24 cellular contexts compared by ENCODE assay signal in the genomic region with DNA sequence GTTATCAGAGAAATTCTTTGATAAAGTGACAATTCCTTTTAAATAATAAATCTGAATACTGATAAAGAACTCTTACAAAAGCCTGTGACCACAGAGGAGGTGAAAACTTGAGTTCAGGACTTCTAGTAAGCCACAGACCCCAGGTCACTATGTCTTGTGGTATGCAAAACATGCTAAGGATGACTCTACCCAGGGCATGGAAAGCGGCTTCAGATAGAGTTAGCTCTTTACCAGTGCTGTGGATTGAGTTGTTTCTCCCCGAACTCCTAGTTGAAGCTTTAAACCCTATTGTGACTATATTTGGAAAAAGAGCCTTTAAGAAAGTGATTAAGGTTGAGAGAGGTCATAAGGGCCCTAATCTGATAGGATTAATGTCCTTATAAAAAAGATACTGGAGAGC.
"Had no signal": no experiment of that assay in that cellular context is flagged by ENCODE, and none has a peak within 500 bp of the region (broad histone marks: within the 10 kb centered on the region; RNA-seq: fewer than 3 reads in every experiment).

No MANE protein-coding gene starts in this region.

- H3K4me3 ChIP-seq: breast epithelium, gastroesophageal sphincter, pancreas, prostate gland, testis, transverse colon had no signal

- H3K27me3 ChIP-seq: breast epithelium, gastroesophageal sphincter, pancreas, testis, transverse colon had no signal

- H3K4me1 ChIP-seq: breast epithelium, pancreas, prostate gland, testis, transverse colon had no signal

- ATAC-seq: activated naive CD4-positive, alpha-beta T cell treated with anti-CD3 and anti-CD28 coated beads, Interleukin-2, amount 50 U/mL, for 72 hours; activated T-cell treated with anti-CD3 and anti-CD28 coated beads, Interleukin-2, amount 50 U/mL, for 72 hours; gastroesophageal sphincter; left colon; naive thymus-derived CD8-positive, alpha-beta T cell; pancreas; stimulated activated naive CD8-positive, alpha-beta T cell treated with anti-CD3 and anti-CD28 coated beads, Interleukin-15, Interleukin-2, amounts not matched to agents 100 U/mL and 50 U/mL, for 24 hours had no signal

- H3K27ac ChIP-seq: breast epithelium, gastroesophageal sphincter, pancreas, prostate gland, testis, transverse colon had no signal

- H3K9me3 ChIP-seq: breast epithelium, gastroesophageal sphincter, pancreas, prostate gland, testis, transverse colon had no signal

- H3K36me3 ChIP-seq: breast epithelium, gastroesophageal sphincter, pancreas, prostate gland, transverse colon had no signal

- H3K27ac Mint-ChIP-seq: activated naive CD4-positive, alpha-beta T cell treated with anti-CD3 and anti-CD28 coated beads, Interleukin-2, amount 50 U/mL, for 72 hours; activated T-cell treated with anti-CD3 and anti-CD28 coated beads, Interleukin-2, amount 50 U/mL, for 72 hours; immature natural killer cell; naive thymus-derived CD8-positive, alpha-beta T cell had no signal

- H3K4me3 Mint-ChIP-seq: activated T-cell treated with anti-CD3 and anti-CD28 coated beads, Interleukin-2, amount 50 U/mL, for 72 hours; immature natural killer cell; naive thymus-derived CD8-positive, alpha-beta T cell; neural crest cell had no signal

- H3K4me1 Mint-ChIP-seq: immature natural killer cell; naive thymus-derived CD8-positive, alpha-beta T cell; neural crest cell had no signal

- H3K36me3 Mint-ChIP-seq: activated naive CD4-positive, alpha-beta T cell treated with anti-CD3 and anti-CD28 coated beads, Interleukin-2, amount 50 U/mL, for 72 hours; immature natural killer cell; naive thymus-derived CD8-positive, alpha-beta T cell had no signal

- H3K9me3 Mint-ChIP-seq: activated naive CD4-positive, alpha-beta T cell treated with anti-CD3 and anti-CD28 coated beads, Interleukin-2, amount 50 U/mL, for 72 hours; activated T-cell treated with anti-CD3 and anti-CD28 coated beads, Interleukin-2, amount 50 U/mL, for 72 hours; neural crest cell had no signal

- DNase-seq: activated CD4-positive, alpha-beta T cell treated with anti-CD3 and anti-CD28 coated beads for 4 hours; activated CD4-positive, alpha-beta T cell treated with anti-CD3 and anti-CD28 coated beads, Interleukin-2, amount 50 U/mL, for 4 hours; activated naive CD4-positive, alpha-beta T cell; activated T-cell treated with anti-CD3 and anti-CD28 coated beads for 4 hours; activated T-cell treated with anti-CD3 and anti-CD28 coated beads, Interleukin-2, amount 50 U/mL, for 72 hours; central memory CD4-positive, alpha-beta T cell; hippocampal formation; immature natural killer cell; kidney; left colon; midbrain; naive thymus-derived CD8-positive, alpha-beta T cell; nucleus accumbens; pancreas; retina; stimulated activated CD4-positive, alpha-beta T cell treated with anti-CD3 and anti-CD28 coated beads, Interleukin-15, amount 100 ng/mL, for 24 hours; stimulated activated naive CD8-positive, alpha-beta T cell treated with anti-CD3 and anti-CD28 coated beads, Interleukin-15, Interleukin-2, amounts not matched to agents 100 U/mL and 50 U/mL, for 24 hours; testis; transverse colon had no signal
